10 cellular contexts compared by ENCODE assay signal in genomic region chr2:15058015-15058414, GRCh38.
DNase-seq lines count a peak whose midpoint lies in the region; ATAC-seq and TF ChIP-seq lines count a peak whose summit lies in the region.
"Had no signal": no experiment of that assay in that cellular context is flagged by ENCODE, and none has a peak within 500 bp of the region (broad histone marks: within the 10 kb centered on the region; RNA-seq: fewer than 3 reads in every experiment).

No MANE protein-coding gene starts in this region.

- H3K4me1 ChIP-seq in BE2C = peaks cover 13% of the 10 kb centered on the region
- no peaks in the 10 kb centered on the region for H3K4me1 ChIP-seq in CD8-positive, alpha-beta memory T cell (ENCODE audit: insufficient read depth, low read length)

- no peaks in the 10 kb centered on the region for H3K27me3 ChIP-seq in BE2C
- no peaks in the 10 kb centered on the region for H3K27me3 ChIP-seq in CD8-positive, alpha-beta memory T cell (ENCODE audit: insufficient read depth, low read length, poor library complexity, severe bottlenecking)

- TF ChIP-seq CTCF in BE2C (IDR thresholded peaks at IDR 0.05; ENCODE audit: low read depth, low read length) = peak; percentile 65

- H3K27ac ChIP-seq in CD8-positive, alpha-beta memory T cell (ENCODE audit: low read depth, low read length) = no peak overlapping the region

- H3K4me3 Mint-ChIP-seq in CD8-positive, alpha-beta memory T cell = no peak overlapping the region
- H3K4me3 Mint-ChIP-seq: activated naive CD8-positive, alpha-beta T cell had no signal

- H3K36me3 Mint-ChIP-seq in CD8-positive, alpha-beta memory T cell = peaks cover 0 to 5% (median 0%) of the 10 kb centered on the region in 3 donors
- H3K36me3 Mint-ChIP-seq: activated naive CD8-positive, alpha-beta T cell had no signal

- DNase-seq in BE2C = no peak
- peak; percentile 33 for DNase-seq in KBM-7
- DNase-seq in dermis blood vessel endothelial cell = peak; percentile 15
- no peak for DNase-seq in CD8-positive, alpha-beta memory T cell
- no peak for DNase-seq in amygdala (lab: John Stamatoyannopoulos, UW)
- no peak for DNase-seq in activated naive CD4-positive, alpha-beta T cell (lab: John Stamatoyannopoulos, UW)
- DNase-seq in NCI-H2171 (lab: John Stamatoyannopoulos, UW) = no peak
- DNase-seq: NCI-H187 had no signal

- no peaks in the 10 kb centered on the region for H3K9me3 ChIP-seq in BE2C
- no peaks in the 10 kb centered on the region for H3K9me3 ChIP-seq in CD8-positive, alpha-beta memory T cell (ENCODE audit: low read length)

- no peaks in the 10 kb centered on the region for H3K4me1 Mint-ChIP-seq in CD8-positive, alpha-beta memory T cell

- no peaks in the 10 kb centered on the region for H3K36me3 ChIP-seq in BE2C
- no peaks in the 10 kb centered on the region for H3K36me3 ChIP-seq in CD8-positive, alpha-beta memory T cell (ENCODE audit: insufficient read depth, low read length)

- peaks cover 10 to 28% of the 10 kb centered on the region in 2 donors for H3K27me3 Mint-ChIP-seq in CD8-positive, alpha-beta memory T cell

- no peak overlapping the region for H3K27ac Mint-ChIP-seq in CD8-positive, alpha-beta memory T cell
- H3K27ac Mint-ChIP-seq: activated naive CD8-positive, alpha-beta T cell had no signal

- peak; percentile 83 for ATAC-seq in GM18519 (IDR thresholded peaks at IDR 0.05; ENCODE audit: low FRiP score, unreplicated experiment)

- in situ Hi-C loops in KBM-7 (cut with MboI; ENCODE audit: low pct_unique_long_range_greater_than_20kb, low sequenced_read_pairs) = no loop called here

- no peak overlapping the region for H3K4me3 ChIP-seq in BE2C (ENCODE audit: low read depth, low read length)
- no peak overlapping the region for H3K4me3 ChIP-seq in CD8-positive, alpha-beta memory T cell (ENCODE audit: low read length)

- CTCF ChIA-PET in CD8-positive, alpha-beta memory T cell (lab: Charles Lee) = no interaction called here

- POLR2A ChIA-PET in CD8-positive, alpha-beta memory T cell (lab: Charles Lee) = no interaction called here

- H3K9me3 Mint-ChIP-seq in CD8-positive, alpha-beta memory T cell = peaks cover 0 to 2% (median 0%) of the 10 kb centered on the region in 5 donors

Comparison
In these comparisons a context has a peak if more than half of its experiments do, and no peak if none do; other contexts are left out.
1. DNase-seq: peak in KBM-7 (single experiment) and dermis blood vessel endothelial cell (single experiment); none in BE2C (single experiment), CD8-positive, alpha-beta memory T cell (0 of 5), amygdala (0 of 56), activated naive CD4-positive, alpha-beta T cell (0 of 4) and NCI-H2171 (single experiment).